ENCODE assay signal across 9 cellular contexts in genomic region chr2:59195851-59196250, GRCh38.
"Had no signal": no experiment of that assay in that cellular context is flagged by ENCODE, and none has a peak within 500 bp of the region (broad histone marks: within the 10 kb centered on the region; RNA-seq: fewer than 3 reads in every experiment).

No MANE protein-coding gene starts in this region.

- ATAC-seq: HCT116, HepG2 had no signal

- H3K9me3 ChIP-seq: HAP-1 had no signal

- H3K9ac ChIP-seq: GM23248 had no signal

- H3K36me3 Mint-ChIP-seq: IgD-negative memory B cell had no signal

- H3K27ac ChIP-seq: GM23248, HL-60 had no signal

- H3K4me3 Mint-ChIP-seq: HFFc6, IgD-negative memory B cell had no signal

- H3K4me3 ChIP-seq: GM23248, HAP-1 had no signal

- H3K4me1 ChIP-seq: HAP-1 had no signal

- H2AFZ ChIP-seq: GM23248 had no signal

- DNase-seq: H7, HFFc6, KBM-7 had no signal

- H3K4me1 Mint-ChIP-seq: IgD-negative memory B cell had no signal

- H3K27ac Mint-ChIP-seq: HFFc6, IgD-negative memory B cell had no signal

- H3K36me3 ChIP-seq: HAP-1 had no signal
